Comparison of ENCODE assay signal across 8 cellular contexts in genomic region chr6:105675715-105676397, GRCh38.
DNase-seq lines count a peak whose midpoint lies in the region; FAIRE-seq and TF ChIP-seq lines count a peak whose summit lies in the region.
"Had no signal": no experiment of that assay in that cellular context is flagged by ENCODE, and none has a peak within 500 bp of the region (broad histone marks: within the 10 kb centered on the region; RNA-seq: fewer than 3 reads in every experiment).

No MANE protein-coding gene starts in this region.

- peak; percentile 50 for FAIRE-seq in GM18507 (lab: Jason Lieb, UNC)

- TF ChIP-seq CTCF in astrocyte of the spinal cord (IDR thresholded peaks at IDR 0.05; ENCODE audit: low read depth, low read length): no peak

- no peak overlapping the region for H3K4me3 ChIP-seq in astrocyte of the spinal cord (ENCODE audit: low read depth, low read length)

- in situ Hi-C loops in astrocyte of the spinal cord (cut with HindIII; ENCODE audit: low sequenced_read_pairs): no loop called here

- DNase-seq in GM18507 (ENCODE audit: extremely low spot score, insufficient read length, low read depth) (no peak), NCI-H2081 (lab: John Stamatoyannopoulos, UW) (peak; percentile 57 to 85), astrocyte of the spinal cord (ENCODE audit: low read depth, low spot score) (peak; percentile 95), renal cortical epithelial cell (ENCODE audit: low read depth) (peak; percentile 80), NCI-H446 treated with DMSO at 0.1 percent for 48 hours (lab: John Stamatoyannopoulos, UW) (no peak), GM19240 (ENCODE audit: insufficient read length, low spot score) (no peak)
- DNase-seq in activated naive CD4-positive, alpha-beta T cell treated with anti-CD3 and anti-CD28 coated beads, Interleukin-2, amount 50 U/mL, for 16 hours: no peak
- DNase-seq: activated CD4-positive, alpha-beta T cell treated with anti-CD3 and anti-CD28 coated beads, Interleukin-2, amount 50 U/mL, for 4 hours had no signal

Comparison
In these comparisons a context has a peak if more than half of its experiments do, and no peak if none do; other contexts are left out.
1. DNase-seq: peak in NCI-H2081 (2 of 2), astrocyte of the spinal cord (single experiment) and renal cortical epithelial cell (single experiment); none in GM18507 (single experiment), NCI-H446 treated with DMSO at 0.1 percent for 48 hours (single experiment), GM19240 (single experiment) and activated naive CD4-positive, alpha-beta T cell treated with anti-CD3 and anti-CD28 coated beads, Interleukin-2, amount 50 U/mL, for 16 hours (single experiment).